Comparison of ENCODE assay signal across 8 cellular contexts in genomic region chr12:71661977-71662522, GRCh38. TPM values are rescaled to one million over a fixed set of nuclear protein-coding genes. Genes with fewer than 3 reads are reported as not detected.
DNase-seq lines count a peak whose midpoint lies in the region; ATAC-seq, FAIRE-seq and TF ChIP-seq lines count a peak whose summit lies in the region.

No MANE protein-coding gene starts in this region.

- H4K20me1 ChIP-seq in H1 (replicated peaks in 1 of 2; ENCODE audit: control insufficient read depth in 1 of 2, insufficient read depth in 2 of 2, low read length in 2 of 2): peaks cover 4 to 7% of the 10 kb centered on the region in 2 experiments

- H3K4me3 ChIP-seq in H1 (ENCODE audit: extremely low read depth in 1 of 4, insufficient read depth in 2 of 4, low read depth in 3 of 4, low read length in 4 of 4): peak overlapping the region; percentile 84 to 98 (median 94)

- H3K4me1 Mint-ChIP-seq in CD14-positive monocyte (peaks cover 23% of the 10 kb centered on the region), neural crest cell (peaks cover 28% of the 10 kb centered on the region)

- H3K9me3 Mint-ChIP-seq in CD14-positive monocyte (peaks cover 0 to 3% (median 0%) of the 10 kb centered on the region in 7 donors), neural crest cell (no peaks in the 10 kb centered on the region)

- no peaks in the 10 kb centered on the region; a peak in 1 of 7 replicates for H3K4me1 ChIP-seq in H1 (replicated peaks in 1 of 4; ENCODE audit: control insufficient read depth in 3 of 4, insufficient read depth in 4 of 4, low read length in 3 of 4)

- TF ChIP-seq CTCF in CD14-positive monocyte (IDR thresholded peaks at IDR 0.05) (no peak), H1 (IDR thresholded peaks at IDR 0.05; ENCODE audit: control extremely low read depth in 1 of 3, insufficient read depth in 1 of 3, low read depth in 1 of 3, low read length in 3 of 3) (no peak), neural crest cell (conservative IDR thresholded peaks at IDR 0.05) (no peak)

- no peak overlapping the region for H3K14ac ChIP-seq in H1 (ENCODE audit: insufficient read length)

- no peak for FAIRE-seq in H1 (lab: Jason Lieb, UNC)

- H3K23ac ChIP-seq in H1 (ENCODE audit: insufficient read length): no peak overlapping the region

- POLR2A ChIA-PET in H1 (lab: Charles Lee; ENCODE audit: partially characterized antibody): interaction anchor here (0.6 to 4.5 kb wide), 3 partner anchors 24 to 93 kb away, joined by 3 to 81 read pairs (median 17); partner anchors contain the start of genes RAB21 and TMEM19

- TF ChIP-seq RAD21 in H1 (IDR thresholded peaks at IDR 0.05 in 1 of 2, conservative IDR thresholded peaks at IDR 0.05 in 1 of 2; ENCODE audit: low read depth in 2 of 2, low read length in 2 of 2): no peak

- H3K56ac ChIP-seq in H1 (replicated peaks; ENCODE audit: insufficient read length, low read depth, low read length): no peak overlapping the region

- no peak overlapping the region for H2BK15ac ChIP-seq in H1 (ENCODE audit: low read length)

- H3K27ac ChIP-seq in H1 (ENCODE audit: low read depth, low read length): no peak overlapping the region

- no peak overlapping the region for H2BK20ac ChIP-seq in H1 (ENCODE audit: low read length)

- no peak overlapping the region for H2AK5ac ChIP-seq in H1 (ENCODE audit: low read depth, low read length)

- no peak for TF ChIP-seq EP300 in H1 (IDR thresholded peaks at IDR 0.05; ENCODE audit: borderline replicate concordance in 1 of 2, low read depth in 2 of 2, low read length in 2 of 2)

- H4K91ac ChIP-seq in H1 (replicated peaks; ENCODE audit: insufficient read length, low read length): no peak overlapping the region

- H3K27me3 Mint-ChIP-seq in CD14-positive monocyte (ENCODE audit: low read depth in 3 of 3): peaks cover 0 to 2% (median 2%) of the 10 kb centered on the region in 3 donors
- H3K27me3 Mint-ChIP-seq in neural crest cell (ENCODE audit: low read depth): no peaks in the 10 kb centered on the region

- H3K4me3 Mint-ChIP-seq in CD14-positive monocyte (peak overlapping the region; percentile 94 to 100), neural crest cell (peak overlapping the region; percentile 98)

- peaks cover 6% of the 10 kb centered on the region; the same call in 1 of the 2 replicates for H3K23me2 ChIP-seq in H1 (ENCODE audit: low read depth, low read length)

- no peak overlapping the region for H2BK5ac ChIP-seq in H1 (ENCODE audit: low read depth, low read length)

- no peak overlapping the region for H2BK120ac ChIP-seq in H1 (replicated peaks; ENCODE audit: low read depth, low read length)

- no peaks in the 10 kb centered on the region for H3K9me3 ChIP-seq in H1 (ENCODE audit: insufficient read depth in 2 of 2, low read depth in 1 of 2, low read length in 1 of 2)

- no peak for TF ChIP-seq POLR2A in H1 (IDR thresholded peaks at IDR 0.05; ENCODE audit: control extremely low read depth in 1 of 2, low read depth in 2 of 2, low read length in 2 of 2)

- H3K79me2 ChIP-seq in H1 (ENCODE audit: control insufficient read depth in 1 of 2, insufficient read depth in 2 of 2, low read length in 2 of 2): peaks cover 0 to 62% of the 10 kb centered on the region in 2 experiments; a peak in 3 of 4 replicates

- ATAC-seq in GM21390 (IDR thresholded peaks at IDR 0.05; ENCODE audit: unreplicated experiment) (no peak), GM18498 (IDR thresholded peaks at IDR 0.05; ENCODE audit: unreplicated experiment) (no peak)

- H3K27ac Mint-ChIP-seq in CD14-positive monocyte (peak overlapping the region; percentile 100), neural crest cell (ENCODE audit: unreplicated experiment) (peak overlapping the region; percentile 76)

- WGBS in H1 (ENCODE audit: extremely low coverage in 1 of 2, insufficient coverage in 1 of 2, insufficient read length in 1 of 2, insufficient replicate concordance in 2 of 2, low coverage in 1 of 2, low lambda C conversion rate in 2 of 2, missing lambda C conversion rate in 1 of 2), 2 experiments: 56 to 100% methylated on average over 1 to 7 of the region's 7 CpGs

- CTCF ChIA-PET in H1 (lab: Charles Lee; ENCODE audit: partially characterized antibody): interaction anchor here (1.0 to 3.4 kb wide), 5 partner anchors 17 to 92 kb away, joined by 3 to 20 read pairs (median 3); partner anchors contain the start of gene RAB21

- peak overlapping the region in 3 of 4 experiments; percentile 9 to 63 (median 57); a peak in 4 of 7 replicates for H3K9ac ChIP-seq in H1 (replicated peaks in 1 of 4; ENCODE audit: extremely low read depth in 1 of 4, low read depth in 3 of 4, low read length in 3 of 4)

- H3K4ac ChIP-seq in H1 (replicated peaks; ENCODE audit: insufficient read length, low read depth, low read length): no peak overlapping the region

- no peak overlapping the region for H4K8ac ChIP-seq in H1 (ENCODE audit: extremely low read depth, insufficient read depth, low read length)

- peaks cover 7 to 32% (median 12%) of the 10 kb centered on the region in 4 experiments; a peak in 7 of 8 replicates for H3K36me3 ChIP-seq in H1 (ENCODE audit: control insufficient read depth in 2 of 4, insufficient read depth in 4 of 4, low read length in 3 of 4)

- no peak overlapping the region for H3K18ac ChIP-seq in H1 (ENCODE audit: extremely low read depth, low read length)

- H2AFZ ChIP-seq in H1 (ENCODE audit: low read length): no peak overlapping the region

- DNase-seq in CD14-positive monocyte (ENCODE audit: low spot score) (no peak), NCI-H226 (peak; percentile 80), H1 (ENCODE audit: low read depth in 1 of 2, low spot score in 2 of 2) (no peak), neural crest cell (ENCODE audit: low read depth, low spot score) (no peak), DMS53 treated with DMSO at 0.1 percent for 48 hours (lab: John Stamatoyannopoulos, UW; ENCODE audit: unreplicated experiment) (no peak), cerebellar cortex (ENCODE audit: low spot score) (no peak)

- intact Hi-C loops in CD14-positive monocyte (cut with micrococcal nuclease): loop anchor here (10.0 kb wide), 2 partner anchors 93 to 173 kb away; partner anchors contain the start of genes RAB21 (in 1 of the 2) and TBC1D15 (in 1 of the 2)

- H2BK12ac ChIP-seq in H1 (ENCODE audit: low read depth, low read length): no peak overlapping the region

- no peaks in the 10 kb centered on the region for H3K27me3 ChIP-seq in H1 (replicated peaks in 1 of 4; ENCODE audit: control insufficient read depth in 3 of 4, extremely low read depth in 1 of 4, insufficient read depth in 3 of 4, low read length in 3 of 4)

- peak overlapping the region; percentile 68 to 87 for H3K4me2 ChIP-seq in H1 (ENCODE audit: insufficient read depth in 1 of 2, low read depth in 2 of 2, low read length in 2 of 2)

- H3K79me1 ChIP-seq in H1 (ENCODE audit: low read depth, low read length): no peaks in the 10 kb centered on the region

- H4K5ac ChIP-seq in H1 (ENCODE audit: insufficient read length, low read depth, low read length): no peak overlapping the region

- H3K36me3 Mint-ChIP-seq in CD14-positive monocyte (peaks cover 26 to 36% of the 10 kb centered on the region in 2 donors), neural crest cell (ENCODE audit: low read depth) (peaks cover 14% of the 10 kb centered on the region)

TF ChIP-seq in H1, 55 proteins besides CTCF, POLR2A, EP300 and RAD21 (continues in another document):
- TF ChIP-seq EGR1 (IDR thresholded peaks at IDR 0.05; ENCODE audit: borderline replicate concordance, low read depth, low read length) (no peak), SUZ12 (IDR thresholded peaks at IDR 0.05; ENCODE audit: low read length) (no peak), SP2 (IDR thresholded peaks at IDR 0.05; ENCODE audit: low read length) (no peak), RBBP5 (IDR thresholded peaks at IDR 0.05; ENCODE audit: borderline replicate concordance, low read depth, low read length) (no peak), RNF2 (IDR thresholded peaks at IDR 0.05; ENCODE audit: borderline replicate concordance, low read depth, low read length, missing control alignments, poor library complexity, severe bottlenecking) (no peak), PHF8 (conservative IDR thresholded peaks at IDR 0.05; ENCODE audit: low read depth, low read length) (no peak)

RNA-seq across cellular contexts. Expression of gene ZFC3H1, which starts 1.6 kb away (rescaled TPM):
- polyA plus RNA-seq in CD14-positive monocyte: 10 to 100 TPM; 12.5 to 16.3 TPM
- total RNA-seq in H1 (2021; fragmentation: NEBNext Ultra II Directional; extraction: Animal tissue kit (Norgen Biotek cat#: 25700)): 29.7 and 32.4 TPM in 2 replicates
- 11.5 and 20.0 TPM in 2 replicates for polyA plus RNA-seq in H1 (2011; rRNA removed)
- 19.2 TPM for polyA plus RNA-seq in H1 (2011; cell fraction: cytosol; rRNA removed)
- polyA plus RNA-seq in H1 (2011; cell fraction: nucleus; rRNA removed): 17.2 TPM
- polyA plus RNA-seq in H1 (2012, experiment 1 of 2): 8.5 to 27.7 TPM (median 12.1 TPM) in 4 replicates
- 1.4 TPM for polyA plus RNA-seq in H1 (2012, experiment 2 of 2)
- 27.1 TPM for polyA plus RNA-seq in H1 (2013, experiment 1 of 2)
- polyA plus RNA-seq in H1 (2013, experiment 2 of 2): 25.3 TPM
- 16.9 and 21.8 TPM in 2 replicates for polyA minus RNA-seq in H1 (2011; rRNA and poly(A)+ RNA removed)
- 10.3 TPM for polyA minus RNA-seq in H1 (2011; cell fraction: cytosol; rRNA and poly(A)+ RNA removed)
- polyA minus RNA-seq in H1 (2011; cell fraction: nucleus; rRNA and poly(A)+ RNA removed): 68.2 TPM
- total RNA-seq in neural crest cell: 40.5 and 42.3 TPM in 2 replicates

RNA-seq across cellular contexts. Expression of gene THAP2, which starts 2.1 kb away (rescaled TPM):
- 1 to 10 TPM; 3.5 to 4.3 TPM for polyA plus RNA-seq in CD14-positive monocyte
- 5.3 and 6.8 TPM in 2 replicates for total RNA-seq in H1 (2021; fragmentation: NEBNext Ultra II Directional; extraction: Animal tissue kit (Norgen Biotek cat#: 25700))
- polyA plus RNA-seq in H1 (2011; rRNA removed): 1.2 and 1.8 TPM in 2 replicates
- 2.6 TPM for polyA plus RNA-seq in H1 (2011; cell fraction: cytosol; rRNA removed)
- polyA plus RNA-seq in H1 (2011; cell fraction: nucleus; rRNA removed): 1.3 TPM
- 1.7 to 8.3 TPM (median 1.9 TPM) in 4 replicates for polyA plus RNA-seq in H1 (2012, experiment 1 of 2)
- 1.2 TPM for polyA plus RNA-seq in H1 (2012, experiment 2 of 2)
- 5.3 TPM for polyA plus RNA-seq in H1 (2013, experiment 1 of 2)
- 6.1 TPM for polyA plus RNA-seq in H1 (2013, experiment 2 of 2)
- polyA minus RNA-seq in H1 (2011; rRNA and poly(A)+ RNA removed): 2.3 and 3.2 TPM in 2 replicates
- polyA minus RNA-seq in H1 (2011; cell fraction: cytosol; rRNA and poly(A)+ RNA removed): 0.88 TPM
- polyA minus RNA-seq in H1 (2011; cell fraction: nucleus; rRNA and poly(A)+ RNA removed): 7.4 TPM
- 9.1 and 10.4 TPM in 2 replicates for total RNA-seq in neural crest cell

RNA-seq across cellular contexts. Expression of gene TMEM19, which starts 23.8 kb away (rescaled TPM):
- polyA plus RNA-seq in CD14-positive monocyte (10 to 100 TPM; 25.4 to 39.7 TPM), H1 (2011; rRNA removed) (8.6 and 19.1 TPM in 2 replicates)
- total RNA-seq in H1 (2021; fragmentation: NEBNext Ultra II Directional; extraction: Animal tissue kit (Norgen Biotek cat#: 25700)): 12.6 and 14.7 TPM in 2 replicates
- polyA plus RNA-seq in H1 (2011; cell fraction: cytosol; rRNA removed): 9.5 TPM
- 3.1 TPM for polyA plus RNA-seq in H1 (2011; cell fraction: nucleus; rRNA removed)
- 10.6 to 16.8 TPM (median 14.3 TPM) in 4 replicates for polyA plus RNA-seq in H1 (2012, experiment 1 of 2)
- 5.6 TPM for polyA plus RNA-seq in H1 (2012, experiment 2 of 2)
- polyA plus RNA-seq in H1 (2013, experiment 1 of 2): 10.2 TPM
- 10.9 TPM for polyA plus RNA-seq in H1 (2013, experiment 2 of 2)
- 18.1 and 18.9 TPM in 2 replicates for polyA minus RNA-seq in H1 (2011; rRNA and poly(A)+ RNA removed)
- 9.2 TPM for polyA minus RNA-seq in H1 (2011; cell fraction: cytosol; rRNA and poly(A)+ RNA removed)
- 17.4 TPM for polyA minus RNA-seq in H1 (2011; cell fraction: nucleus; rRNA and poly(A)+ RNA removed)
- 21.4 and 27.0 TPM in 2 replicates for total RNA-seq in neural crest cell
